Comparison of ENCODE assay signal across 8 cellular contexts in the genomic region with DNA sequence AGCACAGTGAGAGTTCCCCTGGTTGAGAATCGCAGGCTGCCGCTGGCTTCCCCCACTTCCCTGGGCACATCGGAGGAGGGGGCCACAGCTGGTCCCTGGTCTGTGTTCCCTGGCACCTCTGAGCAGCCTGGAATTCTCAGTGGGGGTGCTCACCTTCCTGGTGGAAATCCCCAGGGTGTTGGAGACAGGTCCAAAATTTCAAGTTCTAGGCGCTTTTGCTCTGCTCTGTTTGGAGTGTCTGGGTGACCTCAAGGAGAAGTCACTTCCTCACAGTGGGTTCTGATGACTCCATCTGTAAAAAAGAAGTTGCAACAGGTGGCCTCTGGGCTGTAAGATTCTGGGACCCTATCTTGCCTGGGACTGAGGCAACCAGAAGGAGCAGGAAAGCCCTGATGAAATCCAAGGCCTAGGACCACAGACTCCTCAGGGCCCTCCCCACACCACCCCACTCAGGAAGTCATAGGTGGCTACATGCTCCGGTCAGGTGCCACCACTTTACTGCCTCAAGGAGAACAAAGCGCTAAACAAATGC. TPM values are rescaled to one million over a fixed set of nuclear protein-coding genes. Genes with fewer than 3 reads are reported as not detected.
DNase-seq lines count a peak whose midpoint lies in the region; ATAC-seq and TF ChIP-seq lines count a peak whose summit lies in the region.

A gene with protein sequence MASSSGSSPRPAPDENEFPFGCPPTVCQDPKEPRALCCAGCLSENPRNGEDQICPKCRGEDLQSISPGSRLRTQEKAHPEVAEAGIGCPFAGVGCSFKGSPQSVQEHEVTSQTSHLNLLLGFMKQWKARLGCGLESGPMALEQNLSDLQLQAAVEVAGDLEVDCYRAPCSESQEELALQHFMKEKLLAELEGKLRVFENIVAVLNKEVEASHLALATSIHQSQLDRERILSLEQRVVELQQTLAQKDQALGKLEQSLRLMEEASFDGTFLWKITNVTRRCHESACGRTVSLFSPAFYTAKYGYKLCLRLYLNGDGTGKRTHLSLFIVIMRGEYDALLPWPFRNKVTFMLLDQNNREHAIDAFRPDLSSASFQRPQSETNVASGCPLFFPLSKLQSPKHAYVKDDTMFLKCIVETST (minus strand): TSS at position 400 of the 532 bp plus-strand sequence. CDS start 721 bp downstream, outside the sequence.

- H3K4me1 ChIP-seq in Peyer's patch: peaks cover 0 to 24% (median 9%) of the 10 kb centered on the region in 4 donors
- H3K4me1 ChIP-seq in esophagus (ENCODE audit: control insufficient read depth in 2 of 2, insufficient read depth in 2 of 2, low read length in 1 of 2): peaks cover 2 to 4% of the 10 kb centered on the region in 2 donors
- peaks cover 1 to 29% (median 20%) of the 10 kb centered on the region in 5 donors for H3K4me1 ChIP-seq in subcutaneous abdominal adipose tissue (ENCODE audit: control insufficient read depth in 5 of 5, insufficient read depth in 5 of 5, low read length in 5 of 5)

- H3K4me3 ChIP-seq in Peyer's patch: peak within 1 kb of the TSS; percentile 19 to 66 (median 22)
- no peak within 1 kb of the TSS for H3K4me3 ChIP-seq in esophagus (ENCODE audit: low read depth in 1 of 2, low read length in 2 of 2)
- H3K4me3 ChIP-seq in subcutaneous abdominal adipose tissue (ENCODE audit: low read depth in 1 of 5, low read length in 5 of 5): peak within 1 kb of the TSS in 1 of 5 donors; percentile 65

- peak; percentile 7 for ATAC-seq in GM18861 (IDR thresholded peaks at IDR 0.05; ENCODE audit: unreplicated experiment)
- ATAC-seq in HG02759 (IDR thresholded peaks at IDR 0.05; ENCODE audit: unreplicated experiment): peak; percentile 25
- no peak for ATAC-seq in HG03025 (IDR thresholded peaks at IDR 0.05; ENCODE audit: low FRiP score, unreplicated experiment)

- H3K27ac ChIP-seq in Peyer's patch: peak within 1 kb of the TSS; percentile 87 to 92 (median 89)
- H3K27ac ChIP-seq in esophagus (ENCODE audit: low read depth in 2 of 2, low read length in 1 of 2): peak within 1 kb of the TSS; percentile 81 to 83
- H3K27ac ChIP-seq in subcutaneous abdominal adipose tissue (ENCODE audit: low read depth, low read length): peak within 1 kb of the TSS; percentile 24

- TF ChIP-seq POLR2A in Peyer's patch (IDR thresholded peaks at IDR 0.05): no peak

- peak within 1 kb of the TSS in 2 of 5 donors; percentile 23 to 44 for H3K9ac ChIP-seq in subcutaneous abdominal adipose tissue (ENCODE audit: low read length in 5 of 5)

- H3K27me3 ChIP-seq in Peyer's patch: no peaks in the 10 kb centered on the region
- H3K27me3 ChIP-seq in esophagus (ENCODE audit: control insufficient read depth in 1 of 2, insufficient read depth in 2 of 2, low read length in 2 of 2): no peaks in the 10 kb centered on the region
- no peaks in the 10 kb centered on the region for H3K27me3 ChIP-seq in subcutaneous abdominal adipose tissue (ENCODE audit: control insufficient read depth in 5 of 5, insufficient read depth in 4 of 5, low read length in 5 of 5)

- no peak for TF ChIP-seq CTCF in Peyer's patch (IDR thresholded peaks at IDR 0.05)

- WGBS in esophagus, 2 donors: 76 to 78% methylated on average over 6 of the region's 6 CpGs

- no peaks in the 10 kb centered on the region for H3K36me3 ChIP-seq in Peyer's patch
- H3K36me3 ChIP-seq in esophagus (ENCODE audit: control insufficient read depth in 2 of 2, insufficient read depth in 2 of 2, low read length in 1 of 2): no peaks in the 10 kb centered on the region
- H3K36me3 ChIP-seq in subcutaneous abdominal adipose tissue (ENCODE audit: control insufficient read depth in 5 of 5, insufficient read depth in 5 of 5, low read length in 5 of 5): no peaks in the 10 kb centered on the region

- H3K9me3 ChIP-seq in Peyer's patch (no peaks in the 10 kb centered on the region), esophagus (ENCODE audit: control insufficient read depth in 2 of 2, insufficient read depth in 1 of 2, low read depth in 1 of 2, low read length in 1 of 2) (no peaks in the 10 kb centered on the region), subcutaneous abdominal adipose tissue (ENCODE audit: control insufficient read depth in 5 of 5, low read length in 5 of 5) (no peaks in the 10 kb centered on the region)

- DNase-seq in Peyer's patch (peak in 2 of 3 donors; percentile 61 to 70), NCI-H2029 (lab: John Stamatoyannopoulos, UW) (no peak), HT-29 (ENCODE audit: low spot score) (no peak)

RNA-seq across cellular contexts. Expression of the gene that starts here (rescaled TPM):
- total RNA-seq in Peyer's patch: 10 to 100 TPM in 1 of 4 donors, 1 to 10 TPM in 3; 3.3 to 14.0 (median 8.8) TPM
- polyA plus RNA-seq in esophagus: 1 to 10 TPM; 2.7 to 6.1 TPM
- total RNA-seq in HT-29 (2014; rRNA removed; shearing (Covaris generic)): 0.41 and 0.73 TPM in 2 replicates

Comparison
In these comparisons a context has a peak if more than half of its experiments do, and no peak if none do; other contexts are left out.
1. DNase-seq: peak in Peyer's patch (2 of 3); none in NCI-H2029 (single experiment) and HT-29 (single experiment).
2. H3K27ac ChIP-seq: peak in every context shown above with its lines; median percentile 89 in Peyer's patch; 82 in esophagus; 24 in subcutaneous abdominal adipose tissue.
3. H3K4me3 ChIP-seq: peak in Peyer's patch (4 of 4); none in esophagus (0 of 2).